25 cellular contexts compared by ENCODE assay signal in genomic region chr1:78607944-78608343, GRCh38. TPM values are rescaled to one million over a fixed set of nuclear protein-coding genes. Genes with fewer than 3 reads are reported as not detected.
A peak's percentile ranks its signal among the peaks of the same experiment; 100 is the strongest.
DNase-seq lines count a peak whose midpoint lies in the region; ATAC-seq and TF ChIP-seq lines count a peak whose summit lies in the region.
"Had no signal": no experiment of that assay in that cellular context is flagged by ENCODE, and none has a peak within 500 bp of the region (broad histone marks: within the 10 kb centered on the region; RNA-seq: fewer than 3 reads in every experiment).

No MANE protein-coding gene starts in this region.

- intact Hi-C loops in mucosa of descending colon (cut with DNase I, micrococcal nuclease) = loop anchor here in 1 of 2 donors (2.0 to 5.0 kb wide), 3 partner anchors 74 to 476 kb away; no protein-coding TSS in a partner anchor
- intact Hi-C loops in Right ventricle myocardium superior (cut with DNase I) = loop anchor here (10.0 kb wide), 1 partner anchor 463 kb away; no protein-coding TSS in a partner anchor
- intact Hi-C loops in adrenal gland (cut with DNase I) = loop anchor here (5.0 kb wide), 2 partner anchors 461 to 466 kb away; no protein-coding TSS in a partner anchor

- no peaks in the 10 kb centered on the region for H3K4me1 ChIP-seq in mucosa of descending colon (ENCODE audit: low read depth)
- H3K4me1 ChIP-seq in adrenal gland (replicated peaks in 1 of 2) = no peaks in the 10 kb centered on the region
- H3K4me1 ChIP-seq: suprapubic skin had no signal

- WGBS in adrenal gland, 4 donors = 20 to 63% (median 56%) methylated on average over 1 to 4 of the region's 4 CpGs

- peak; percentile 63 for ATAC-seq in mucosa of descending colon
- no peak for ATAC-seq in Right ventricle myocardium superior (ENCODE audit: poor library complexity)
- ATAC-seq in HG03039 (IDR thresholded peaks at IDR 0.05; ENCODE audit: unreplicated experiment) = no peak
- ATAC-seq: activated CD8-positive, alpha-beta T cell treated with anti-CD3 and anti-CD28 coated beads for 36 hours; left cardiac atrium; stimulated activated memory B cell treated with anti-CD40 and anti-IgM and Interleukin-4, amounts not matched to agents 10 μg/mL and 1 μg/mL and 100 μg/mL, for 72 hours had no signal

- no peaks in the 10 kb centered on the region for H3K36me3 ChIP-seq in mucosa of descending colon (ENCODE audit: low read depth)
- no peaks in the 10 kb centered on the region for H3K36me3 ChIP-seq in adrenal gland (replicated peaks in 1 of 2)
- H3K36me3 ChIP-seq: right atrium auricular region, suprapubic skin had no signal

- no peaks in the 10 kb centered on the region for H3K27me3 ChIP-seq in adrenal gland
- H3K27me3 ChIP-seq: right atrium auricular region, suprapubic skin had no signal

- no peaks in the 10 kb centered on the region for H3K9me3 ChIP-seq in mucosa of descending colon
- no peaks in the 10 kb centered on the region for H3K9me3 ChIP-seq in adrenal gland (replicated peaks in 1 of 3)
- H3K9me3 ChIP-seq: right atrium auricular region, suprapubic skin had no signal

- H3K27ac ChIP-seq in C4-2B = peak overlapping the region; percentile 31; the same call in 1 of the 2 replicates
- H3K27ac ChIP-seq in adrenal gland = no peak overlapping the region
- H3K27ac ChIP-seq: epithelial cell of prostate, HL-60, right atrium auricular region, suprapubic skin had no signal

- TF ChIP-seq POLR2A in adrenal gland (IDR thresholded peaks at IDR 0.05) = no peak

- DNase-seq in UCSD-AML1 (lab: John Stamatoyannopoulos, UW; ENCODE audit: unreplicated experiment) (peak; percentile 19), mucosa of descending colon (peak in 2 of 3 donors; percentile 21 to 55), Right ventricle myocardium superior (no peak), adrenal gland (no peak)
- DNase-seq: activated B cell treated with CpG ODN at 0.5 μM for 24 hours; activated CD8-positive, alpha-beta T cell treated with anti-CD3 and anti-CD28 coated beads for 36 hours; activated effector memory CD4-positive, alpha-beta T cell treated with Interleukin-2 at 50 U/mL for 16 hours; activated naive CD8-positive, alpha-beta T cell treated with anti-CD3 and anti-CD28 coated beads, Interleukin-2, amount 10 ng/mL, durations not matched to agents 7 days and 5 days; cerebellar nuclear complex; DMS 273 treated with DMSO at 0.1 percent for 48 hours; H7; left cardiac atrium; naive B cell; NCI-H1092 treated with DMSO at 0.1 percent for 48 hours; NCI-H187 treated with DMSO at 0.1 percent for 48 hours; NCI-H774; stimulated activated CD4-positive, alpha-beta T cell treated with anti-CD3 and anti-CD28 coated beads, Interleukin-4, amount 100 ng/mL, for 1 hour had no signal

- H3K4me3 ChIP-seq in mucosa of descending colon = no peak overlapping the region
- no peak overlapping the region for H3K4me3 ChIP-seq in adrenal gland
- H3K4me3 ChIP-seq: right atrium auricular region, suprapubic skin had no signal

- TF ChIP-seq CTCF in C4-2B (conservative IDR thresholded peaks at IDR 0.05) (no peak), GM12872 (IDR thresholded peaks at IDR 0.05; ENCODE audit: insufficient read depth, low read depth, low read length) (0 out of 3 replicates have a peak, but pooled peaks have one; percentile 22), mucosa of descending colon (IDR thresholded peaks at IDR 0.05) (no peak), adrenal gland (IDR thresholded peaks at IDR 0.05) (no peak)

RNA-seq across cellular contexts. Expression of gene IFI44L, which starts 12.3 kb away (rescaled TPM):
- 10 to 100 TPM in 1 of 3 donors, 1 to 10 TPM in 2; 1.8 to 10.8 (median 5.3) TPM for total RNA-seq in mucosa of descending colon
- 3.3 TPM for total RNA-seq in Right ventricle myocardium superior
- total RNA-seq in adrenal gland = 10 to 100 TPM in 7 of 8 donors, 1 to 10 TPM in 1; 8.7 to 57.0 (median 13.0) TPM
- polyA plus RNA-seq in adrenal gland = 10 to 100 TPM in 2 of 3 donors, 1 to 10 TPM in 1; 4.4 to 20.6 (median 10.3) TPM
- total RNA-seq: H7 had no signal

RNA-seq across cellular contexts. Expression of gene IFI44, which starts 41.7 kb away (rescaled TPM):
- total RNA-seq in mucosa of descending colon (10 to 100 TPM in 1 of 3 donors, 1 to 10 TPM in 2; 4.3 to 15.6 (median 8.1) TPM), Right ventricle myocardium superior (6.7 TPM), adrenal gland (10 to 100 TPM; 14.9 to 48.2 (median 29.2) TPM)
- polyA plus RNA-seq in adrenal gland = 10 to 100 TPM; 48.6 to 87.1 (median 51.9) TPM
- total RNA-seq: H7 had no signal

Comparison
In these comparisons a context has a peak if more than half of its experiments do, and no peak if none do; other contexts are left out.
1. DNase-seq: peak in UCSD-AML1 (single experiment) and mucosa of descending colon (2 of 3); none in Right ventricle myocardium superior (single experiment) and adrenal gland (0 of 7).